Comparison of ENCODE assay signal across 22 cellular contexts in the genomic region with DNA sequence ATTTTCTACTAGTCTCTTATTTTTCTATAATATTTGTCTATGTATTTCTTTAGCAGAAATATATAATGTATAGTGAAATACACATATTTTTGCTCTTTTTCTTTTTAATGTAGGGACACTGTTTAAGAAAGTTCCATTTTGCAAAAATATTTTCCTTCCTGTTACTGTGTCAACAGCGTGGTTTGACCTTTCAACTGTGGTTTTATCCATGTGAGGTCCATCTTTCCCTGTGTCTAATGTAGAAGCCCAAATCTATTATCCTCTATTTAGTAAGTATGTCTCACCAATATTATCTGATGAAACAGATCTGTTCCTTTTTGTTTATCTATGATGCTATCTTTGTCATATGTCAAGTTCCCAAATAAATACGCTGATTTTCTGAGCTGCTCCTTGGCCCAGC. TPM values are rescaled to one million over a fixed set of nuclear protein-coding genes. Genes with fewer than 3 reads are reported as not detected.
A peak's percentile ranks its signal among the peaks of the same experiment; 100 is the strongest.
DNase-seq lines count a peak whose midpoint lies in the region; ATAC-seq, FAIRE-seq and TF ChIP-seq lines count a peak whose summit lies in the region.
"Had no signal": no experiment of that assay in that cellular context is flagged by ENCODE, and none has a peak within 500 bp of the region (broad histone marks: within the 10 kb centered on the region; RNA-seq: fewer than 3 reads in every experiment).

No MANE protein-coding gene starts in this region.

- no peaks in the 10 kb centered on the region for H3K9me3 ChIP-seq in CD4-positive, CD25-positive, alpha-beta regulatory T cell (ENCODE audit: control insufficient read depth in 2 of 2, low read length in 2 of 2)
- no peaks in the 10 kb centered on the region for H3K9me3 ChIP-seq in CD8-positive, alpha-beta memory T cell (ENCODE audit: low read length)
- H3K9me3 ChIP-seq in HAP-1 = no peaks in the 10 kb centered on the region
- H3K9me3 ChIP-seq: lower lobe of right lung, right atrium auricular region, tibial nerve had no signal

- peak overlapping the region in 2 of 4 donors; percentile 13 to 19 for H3K4me3 Mint-ChIP-seq in CD4-positive, CD25-positive, alpha-beta regulatory T cell
- H3K4me3 Mint-ChIP-seq in CD8-positive, alpha-beta memory T cell = peak overlapping the region in 4 of 7 donors; percentile 12 to 67 (median 31)
- no peak overlapping the region for H3K4me3 Mint-ChIP-seq in activated CD4-positive, alpha-beta memory T cell treated with anti-CD3 and anti-CD28 coated beads, Interleukin-2, amount 10 ng/mL, durations not matched to agents 7 days and 5 days

- no peak for DNase-seq in CD4-positive, CD25-positive, alpha-beta regulatory T cell
- no peak for DNase-seq in CD8-positive, alpha-beta memory T cell
- no peak for DNase-seq in activated CD4-positive, alpha-beta memory T cell treated with anti-CD3 and anti-CD28 coated beads, Interleukin-2, amount 10 ng/mL, durations not matched to agents 7 days and 5 days
- no peak for DNase-seq in frontal cortex (ENCODE audit: low spot score in 2 of 2)
- DNase-seq in SKM-1 (lab: John Stamatoyannopoulos, UW; ENCODE audit: unreplicated experiment) = no peak
- no peak for DNase-seq in HAP-1 (ENCODE audit: low spot score in 2 of 2)
- no peak for DNase-seq in coronary artery (ENCODE audit: low spot score)
- DNase-seq: activated CD4-positive, alpha-beta T cell treated with anti-CD3 and anti-CD28 coated beads for 1 hour; foreskin keratinocyte; GDM1; hypothalamus; lower lobe of right lung; NCI-H1048; NCI-H2029 treated with DMSO at 0.1 percent for 48 hours; NCI-H446; NK-92 treated with Interleukin-12 subunit alpha and Interleukin-12 subunit beta, amount 100 ng/mL, for 24 hours; stimulated activated naive CD4-positive, alpha-beta T cell had no signal

- no peaks in the 10 kb centered on the region for H3K27me3 ChIP-seq in CD4-positive, CD25-positive, alpha-beta regulatory T cell (ENCODE audit: control insufficient read depth, insufficient read depth, low read length)
- H3K27me3 ChIP-seq in CD8-positive, alpha-beta memory T cell (ENCODE audit: insufficient read depth, low read length, poor library complexity, severe bottlenecking) = no peaks in the 10 kb centered on the region
- no peaks in the 10 kb centered on the region; the same call in 1 of the 2 replicates for H3K27me3 ChIP-seq in HAP-1 (ENCODE audit: low read depth)
- H3K27me3 ChIP-seq: right atrium auricular region, tibial nerve had no signal

- no peak for ATAC-seq in CD4-positive, CD25-positive, alpha-beta regulatory T cell (ENCODE audit: low read depth in 2 of 2)
- ATAC-seq: foreskin keratinocyte, lower lobe of right lung had no signal

- peak; percentile 21 for FAIRE-seq in frontal cortex (lab: Jason Lieb, UNC)
- FAIRE-seq: bronchial epithelial cell, keratinocyte, RCC 7860 had no signal

- TF ChIP-seq CTCF in coronary artery (IDR thresholded peaks at IDR 0.05) = no peak

- no peaks in the 10 kb centered on the region for H3K36me3 ChIP-seq in CD4-positive, CD25-positive, alpha-beta regulatory T cell (ENCODE audit: control insufficient read depth, insufficient read depth, low read length)
- H3K36me3 ChIP-seq in CD8-positive, alpha-beta memory T cell (ENCODE audit: insufficient read depth, low read length) = no peaks in the 10 kb centered on the region
- no peaks in the 10 kb centered on the region for H3K36me3 ChIP-seq in HAP-1 (replicated peaks)
- H3K36me3 ChIP-seq: lower lobe of right lung, right atrium auricular region, tibial nerve had no signal

- in situ Hi-C loops in HAP-1 (cut with MboI; ENCODE audit: low sequenced_read_pairs) = no loop called here

- POLR2A ChIA-PET in CD8-positive, alpha-beta memory T cell (lab: Charles Lee) = no interaction called here
- POLR2A ChIA-PET in activated CD4-positive, alpha-beta memory T cell treated with anti-CD3 and anti-CD28 coated beads, Interleukin-2, amount 10 ng/mL, durations not matched to agents 7 days and 5 days (lab: Charles Lee) = interaction anchor here (1.2 to 9.7 kb wide), 3 partner anchors 12 to 131 kb away, joined by 4 to 231 read pairs (median 5); no protein-coding TSS in a partner anchor

- no peaks in the 10 kb centered on the region for H3K27me3 Mint-ChIP-seq in CD4-positive, CD25-positive, alpha-beta regulatory T cell
- H3K27me3 Mint-ChIP-seq in CD8-positive, alpha-beta memory T cell = no peaks in the 10 kb centered on the region
- H3K27me3 Mint-ChIP-seq in activated CD4-positive, alpha-beta memory T cell treated with anti-CD3 and anti-CD28 coated beads, Interleukin-2, amount 10 ng/mL, durations not matched to agents 7 days and 5 days = no peaks in the 10 kb centered on the region

- H3K27ac ChIP-seq in CD4-positive, CD25-positive, alpha-beta regulatory T cell (ENCODE audit: insufficient read depth, low read length, poor library complexity, severe bottlenecking) = peak overlapping the region; percentile 95
- no peak overlapping the region for H3K27ac ChIP-seq in CD8-positive, alpha-beta memory T cell (ENCODE audit: low read depth, low read length)
- H3K27ac ChIP-seq in coronary artery = no peak overlapping the region
- H3K27ac ChIP-seq: foreskin keratinocyte, lower lobe of right lung, right atrium auricular region, tibial nerve had no signal

- H3K27ac Mint-ChIP-seq in CD4-positive, CD25-positive, alpha-beta regulatory T cell = peak overlapping the region in 2 of 3 donors; percentile 43 to 95
- peak overlapping the region in 7 of 8 donors; percentile 49 to 87 (median 79) for H3K27ac Mint-ChIP-seq in CD8-positive, alpha-beta memory T cell
- peak overlapping the region; percentile 4 for H3K27ac Mint-ChIP-seq in activated CD4-positive, alpha-beta memory T cell treated with anti-CD3 and anti-CD28 coated beads, Interleukin-2, amount 10 ng/mL, durations not matched to agents 7 days and 5 days

- H3K4me1 ChIP-seq in CD4-positive, CD25-positive, alpha-beta regulatory T cell (ENCODE audit: control insufficient read depth, insufficient read depth, low read length, poor library complexity, severe bottlenecking) = peaks cover 57% of the 10 kb centered on the region
- peaks cover 65% of the 10 kb centered on the region for H3K4me1 ChIP-seq in CD8-positive, alpha-beta memory T cell (ENCODE audit: insufficient read depth, low read length)
- no peaks in the 10 kb centered on the region for H3K4me1 ChIP-seq in HAP-1
- H3K4me1 ChIP-seq: foreskin keratinocyte, right atrium auricular region had no signal

- CTCF ChIA-PET in CD8-positive, alpha-beta memory T cell (lab: Charles Lee) = interaction anchor here (0.9 to 2.5 kb wide), 5 partner anchors 15 to 134 kb away, joined by 3 to 12 read pairs (median 7); no protein-coding TSS in a partner anchor
- CTCF ChIA-PET in activated CD4-positive, alpha-beta memory T cell treated with anti-CD3 and anti-CD28 coated beads, Interleukin-2, amount 10 ng/mL, durations not matched to agents 7 days and 5 days (lab: Charles Lee) = interaction anchor here (1.1 to 2.3 kb wide), 7 partner anchors 9 to 158 kb away, joined by 3 to 11 read pairs (median 4); no protein-coding TSS in a partner anchor

- no peaks in the 10 kb centered on the region for H3K36me3 Mint-ChIP-seq in CD4-positive, CD25-positive, alpha-beta regulatory T cell
- peaks cover 0 to 5% (median 0%) of the 10 kb centered on the region in 3 donors for H3K36me3 Mint-ChIP-seq in CD8-positive, alpha-beta memory T cell
- peaks cover 7% of the 10 kb centered on the region for H3K36me3 Mint-ChIP-seq in activated CD4-positive, alpha-beta memory T cell treated with anti-CD3 and anti-CD28 coated beads, Interleukin-2, amount 10 ng/mL, durations not matched to agents 7 days and 5 days (ENCODE audit: low read depth)

- peaks cover 0 to 29% (median 14%) of the 10 kb centered on the region in 4 donors for H3K4me1 Mint-ChIP-seq in CD4-positive, CD25-positive, alpha-beta regulatory T cell
- peaks cover 16 to 30% (median 24%) of the 10 kb centered on the region in 3 donors for H3K4me1 Mint-ChIP-seq in CD8-positive, alpha-beta memory T cell
- H3K4me1 Mint-ChIP-seq in activated CD4-positive, alpha-beta memory T cell treated with anti-CD3 and anti-CD28 coated beads, Interleukin-2, amount 10 ng/mL, durations not matched to agents 7 days and 5 days = peaks cover 20% of the 10 kb centered on the region

- peak overlapping the region; percentile 37 for H3K4me3 ChIP-seq in CD4-positive, CD25-positive, alpha-beta regulatory T cell (ENCODE audit: low read depth, low read length)
- no peak overlapping the region for H3K4me3 ChIP-seq in CD8-positive, alpha-beta memory T cell (ENCODE audit: low read length)
- H3K4me3 ChIP-seq in HAP-1 (no peak overlapping the region), coronary artery (no peak overlapping the region)
- H3K4me3 ChIP-seq: lower lobe of right lung, right atrium auricular region, tibial nerve had no signal

- no peaks in the 10 kb centered on the region for H3K9me3 Mint-ChIP-seq in CD4-positive, CD25-positive, alpha-beta regulatory T cell
- no peaks in the 10 kb centered on the region for H3K9me3 Mint-ChIP-seq in CD8-positive, alpha-beta memory T cell
- no peaks in the 10 kb centered on the region for H3K9me3 Mint-ChIP-seq in activated CD4-positive, alpha-beta memory T cell treated with anti-CD3 and anti-CD28 coated beads, Interleukin-2, amount 10 ng/mL, durations not matched to agents 7 days and 5 days

RNA-seq across cellular contexts. Expression of gene ARHGAP15, which starts 3.6 kb away (rescaled TPM):
- 261 TPM for total RNA-seq in CD4-positive, CD25-positive, alpha-beta regulatory T cell
- 100 to 1,000 TPM; 242 to 285 (median 260) TPM for polyA plus RNA-seq in CD4-positive, CD25-positive, alpha-beta regulatory T cell
- 10 to 100 TPM; 41.3 to 41.4 TPM for total RNA-seq in CD8-positive, alpha-beta memory T cell
- 328 TPM for polyA plus RNA-seq in CD8-positive, alpha-beta memory T cell
- total RNA-seq in activated CD4-positive, alpha-beta memory T cell treated with anti-CD3 and anti-CD28 coated beads, Interleukin-2, amount 10 ng/mL, durations not matched to agents 7 days and 5 days = 100 to 1,000 TPM; 167 TPM
- 19.2 TPM for total RNA-seq in frontal cortex
- total RNA-seq: bronchial epithelial cell, foreskin keratinocyte had no signal
- polyA plus RNA-seq: foreskin keratinocyte, keratinocyte had no signal

Comparison
In these comparisons a context has a peak if more than half of its experiments do, and no peak if none do; other contexts are left out.
1. H3K27ac Mint-ChIP-seq: peak in every context shown above with its lines; median percentile 79 in CD8-positive, alpha-beta memory T cell; 69 in CD4-positive, CD25-positive, alpha-beta regulatory T cell; 4 in activated CD4-positive, alpha-beta memory T cell treated with anti-CD3 and anti-CD28 coated beads, Interleukin-2, amount 10 ng/mL, durations not matched to agents 7 days and 5 days.